In genomic region chr3:72152551-72153476, GRCh38 we compare ENCODE assay signal across 8 cellular contexts.
DNase-seq lines count a peak whose midpoint lies in the region; ATAC-seq and TF ChIP-seq lines count a peak whose summit lies in the region.

No MANE protein-coding gene starts in this region.

- H3K4me3 ChIP-seq in right cardiac atrium (ENCODE audit: low read length) (no peak overlapping the region), spleen (peak overlapping the region in 1 of 8 donors; percentile 43)

- no peak for TF ChIP-seq CTCF in VCaP (conservative IDR thresholded peaks at IDR 0.05)
- TF ChIP-seq CTCF in spleen (IDR thresholded peaks at IDR 0.05 in 8 of 11, conservative IDR thresholded peaks at IDR 0.05 in 3 of 11), result no peak

- H3K27me3 ChIP-seq in right cardiac atrium (ENCODE audit: control insufficient read depth, insufficient read depth), result no peaks in the 10 kb centered on the region
- H3K27me3 ChIP-seq in spleen (replicated peaks in 1 of 7), result no peaks in the 10 kb centered on the region

- no peak for TF ChIP-seq EP300 in Ishikawa (IDR thresholded peaks at IDR 0.05; ENCODE audit: borderline replicate concordance)

- H3K36me3 ChIP-seq in spleen, result no peaks in the 10 kb centered on the region

- no peaks in the 10 kb centered on the region for H3K4me1 ChIP-seq in right cardiac atrium (ENCODE audit: control insufficient read depth, insufficient read depth, low read length)
- peaks cover 0 to 21% (median 9%) of the 10 kb centered on the region in 6 donors for H3K4me1 ChIP-seq in spleen

- peak overlapping the region; percentile 98 for H3K27ac ChIP-seq in VCaP
- H3K27ac ChIP-seq in right cardiac atrium (ENCODE audit: low read length), result no peak overlapping the region
- peak overlapping the region in 7 of 8 donors; percentile 9 to 72 (median 53) for H3K27ac ChIP-seq in spleen

- intact Hi-C loops in right cardiac atrium (cut with DNase I), result no loop called here
- intact Hi-C loops in spleen (cut with DNase I; ENCODE audit: low total_unique reads), result no loop called here

- TF ChIP-seq POLR2A in spleen (IDR thresholded peaks at IDR 0.05), result no peak

- WGBS in right cardiac atrium, result 13% methylated on average over 21 of the region's 21 CpGs
- WGBS in spleen, 5 donors, result 52 to 73% (median 58%) methylated on average over 19 to 21 of the region's 21 CpGs

- peak; percentile 86 for ATAC-seq in right cardiac atrium
- no peak for ATAC-seq in GM18502 (IDR thresholded peaks at IDR 0.05; ENCODE audit: poor library complexity, unreplicated experiment)
- ATAC-seq in stimulated activated naive CD8-positive, alpha-beta T cell treated with anti-CD3 and anti-CD28 coated beads, Interleukin-15, Interleukin-2, amounts not matched to agents 100 U/mL and 50 U/mL, for 24 hours, result no peak

- DNase-seq in right cardiac atrium (peak; percentile 74 to 93 (median 91)), spleen (no peak), iPS-NIHi11 (ENCODE audit: low spot score) (no peak), glomerular visceral epithelial cell (ENCODE audit: extremely low spot score) (no peak)
- DNase-seq in stimulated activated naive CD8-positive, alpha-beta T cell treated with anti-CD3 and anti-CD28 coated beads, Interleukin-15, Interleukin-2, amounts not matched to agents 100 U/mL and 50 U/mL, for 24 hours, result no peak

- no peak for TF ChIP-seq RAD21 in Ishikawa (IDR thresholded peaks at IDR 0.05; ENCODE audit: low read depth)

- H3K9me3 ChIP-seq in right cardiac atrium (ENCODE audit: control insufficient read depth, low read length) (no peaks in the 10 kb centered on the region), spleen (peaks cover 0 to 10% (median 3%) of the 10 kb centered on the region in 8 donors)

TF ChIP-seq in Ishikawa, 13 proteins besides CTCF, POLR2A, EP300 and RAD21:
- TF ChIP-seq NFIC (IDR thresholded peaks at IDR 0.05) (peak; percentile 44), CREB1 (IDR thresholded peaks at IDR 0.05; ENCODE audit: low read depth) (no peak), YY1 (IDR thresholded peaks at IDR 0.05; ENCODE audit: low read depth) (no peak), TAF1 (IDR thresholded peaks at IDR 0.05; ENCODE audit: low read depth) (no peak)

Comparison
In these comparisons a context has a peak if more than half of its experiments do, and no peak if none do; other contexts are left out.
1. ATAC-seq: peak in right cardiac atrium (2 of 2); none in GM18502 (single experiment) and stimulated activated naive CD8-positive, alpha-beta T cell treated with anti-CD3 and anti-CD28 coated beads, Interleukin-15, Interleukin-2, amounts not matched to agents 100 U/mL and 50 U/mL, for 24 hours (single experiment).
2. DNase-seq: peak in right cardiac atrium (3 of 3); none in spleen (single experiment), iPS-NIHi11 (single experiment), glomerular visceral epithelial cell (single experiment) and stimulated activated naive CD8-positive, alpha-beta T cell treated with anti-CD3 and anti-CD28 coated beads, Interleukin-15, Interleukin-2, amounts not matched to agents 100 U/mL and 50 U/mL, for 24 hours (single experiment).